9 cellular contexts compared by ENCODE assay signal in the genomic region with DNA sequence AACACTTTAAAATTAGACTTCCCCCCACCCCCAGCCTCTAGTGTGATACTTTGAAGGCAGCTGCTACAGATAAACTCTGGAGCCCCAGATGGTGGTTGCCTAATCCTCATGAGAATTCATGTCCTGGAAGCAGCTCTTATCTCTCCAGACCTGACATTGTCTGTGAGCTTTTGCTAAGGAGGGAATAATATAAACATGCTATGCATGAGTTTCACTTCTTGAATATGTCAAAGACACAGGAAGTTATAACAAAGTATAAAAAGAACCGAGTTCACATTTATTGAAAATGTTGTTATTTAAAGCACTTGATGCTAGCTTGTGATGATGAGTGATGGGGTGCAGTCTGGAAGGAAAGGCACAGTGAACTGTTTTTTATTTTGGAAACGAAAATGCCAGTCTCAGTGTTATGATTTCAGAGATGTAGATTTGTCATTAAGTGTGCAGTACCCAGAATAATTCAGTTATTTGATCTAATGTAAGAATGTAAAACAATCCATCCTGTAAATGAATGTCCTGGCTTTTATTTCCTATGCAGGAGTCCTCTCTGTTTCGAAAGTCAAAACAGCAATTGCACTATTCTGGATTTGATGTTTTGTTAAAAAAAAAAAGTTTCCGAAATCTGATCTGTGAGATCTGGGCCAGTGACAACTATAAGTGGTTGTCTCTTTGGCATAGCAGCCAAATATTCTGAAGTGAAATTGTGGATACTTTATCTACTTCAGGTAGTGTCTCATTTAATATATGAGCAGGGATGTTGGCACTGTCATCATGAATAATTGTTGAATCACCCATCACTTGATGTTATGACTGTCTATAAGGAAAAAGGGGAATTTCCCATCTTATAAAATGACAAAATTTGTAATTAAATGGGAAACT.
A peak's percentile ranks its signal among the peaks of the same experiment; 100 is the strongest.
DNase-seq lines count a peak whose midpoint lies in the region; ATAC-seq and TF ChIP-seq lines count a peak whose summit lies in the region.
"Had no signal": no experiment of that assay in that cellular context is flagged by ENCODE, and none has a peak within 500 bp of the region (broad histone marks: within the 10 kb centered on the region; RNA-seq: fewer than 3 reads in every experiment).

No MANE protein-coding gene starts in this region.

- no peak for TF ChIP-seq CTCF in Panc1 (IDR thresholded peaks at IDR 0.05)
- TF ChIP-seq CTCF in foreskin keratinocyte (conservative IDR thresholded peaks at IDR 0.05) = no peak
- TF ChIP-seq CTCF in lower lobe of right lung (IDR thresholded peaks at IDR 0.05) = no peak
- no peak for TF ChIP-seq CTCF in prostate gland (IDR thresholded peaks at IDR 0.05)

- no peaks in the 10 kb centered on the region for H3K36me3 ChIP-seq in Panc1 (ENCODE audit: control insufficient read depth, insufficient read depth, low read length)
- H3K36me3 ChIP-seq in lower lobe of right lung = no peaks in the 10 kb centered on the region
- no peaks in the 10 kb centered on the region for H3K36me3 ChIP-seq in prostate gland

- H3K27ac ChIP-seq in Panc1 (ENCODE audit: low read length) (no peak overlapping the region), foreskin keratinocyte (peak overlapping the region; percentile 86), lower lobe of right lung (no peak overlapping the region), prostate gland (no peak overlapping the region)
- H3K27ac ChIP-seq: parathyroid adenoma had no signal

- peak; percentile 62 for ATAC-seq in HG03064 (IDR thresholded peaks at IDR 0.05; ENCODE audit: low read depth, unreplicated experiment)
- 0 out of 2 replicates have a peak, but pooled peaks have one; percentile 23 for ATAC-seq in Panc1
- ATAC-seq in foreskin keratinocyte = peak; percentile 86
- ATAC-seq in lower lobe of right lung = no peak

- TF ChIP-seq POLR2A in prostate gland (IDR thresholded peaks at IDR 0.05) = no peak

- BruUV-seq in Panc1 (replicated peaks; lab: Mats Ljungman, UMichigan) = no TSS peak

- peaks cover 17% of the 10 kb centered on the region for H3K4me1 ChIP-seq in Panc1 (ENCODE audit: control insufficient read depth, insufficient read depth, low read length)
- peaks cover 27% of the 10 kb centered on the region for H3K4me1 ChIP-seq in foreskin keratinocyte
- H3K4me1 ChIP-seq in lower lobe of right lung = peaks cover 30% of the 10 kb centered on the region
- no peaks in the 10 kb centered on the region for H3K4me1 ChIP-seq in prostate gland (replicated peaks)
- H3K4me1 ChIP-seq: parathyroid adenoma had no signal

- in situ Hi-C loops in Panc1 (cut with HindIII; ENCODE audit: low pct_unique_long_range_greater_than_20kb, low sequenced_read_pairs) = no loop called here

- H3K27me3 ChIP-seq in Panc1 (ENCODE audit: control insufficient read depth, insufficient read depth, low read length) (no peaks in the 10 kb centered on the region), foreskin keratinocyte (no peaks in the 10 kb centered on the region), lower lobe of right lung (ENCODE audit: low read depth) (no peaks in the 10 kb centered on the region), prostate gland (replicated peaks; ENCODE audit: insufficient read depth) (no peaks in the 10 kb centered on the region)

- CTCF ChIA-PET in Panc1 (lab: Charles Lee) = no interaction called here

- intact Hi-C loops in Panc1 (cut with micrococcal nuclease; ENCODE audit: unreplicated experiment) = no loop called here
- intact Hi-C loops in lower lobe of right lung (cut with DNase I) = no loop called here
- intact Hi-C loops in prostate gland (cut with DNase I) = no loop called here

- H3K4me3 ChIP-seq in Panc1 (ENCODE audit: low read depth in 2 of 2, low read length in 2 of 2) (no peak overlapping the region), lower lobe of right lung (no peak overlapping the region), prostate gland (no peak overlapping the region)

- H3K9me3 ChIP-seq in Panc1 (ENCODE audit: control insufficient read depth, insufficient read depth, low read depth, low read length) (no peaks in the 10 kb centered on the region), lower lobe of right lung (no peaks in the 10 kb centered on the region), prostate gland (no peaks in the 10 kb centered on the region)

- 55% methylated on average over 4 of the region's 4 CpGs for WGBS in prostate gland

- POLR2A ChIA-PET in Panc1 (lab: Charles Lee) = interaction anchor here (0.7 kb wide), 2 partner anchors 10 to 47 kb away, joined by 3 to 4 read pairs; no protein-coding TSS in a partner anchor

- DNase-seq in SKM-1 treated with dmso at 0.1 percent for 144 hours (lab: John Stamatoyannopoulos, UW; ENCODE audit: unreplicated experiment) (peak; percentile 19), SKM-1 (lab: John Stamatoyannopoulos, UW; ENCODE audit: unreplicated experiment) (no peak), Panc1 (ENCODE audit: low read depth, low spot score) (peak; percentile 50), foreskin keratinocyte (peak; percentile 54 to 70), lower lobe of right lung (no peak), prostate gland (ENCODE audit: low spot score) (no peak)
- no peak for DNase-seq in NK-92 treated with Interleukin-12 subunit alpha and Interleukin-12 subunit beta, amount 100 ng/mL, for 24 hours (lab: John Stamatoyannopoulos, UW)

Comparison
In these comparisons a context has a peak if more than half of its experiments do, and no peak if none do; other contexts are left out.
1. DNase-seq: peak in SKM-1 treated with dmso at 0.1 percent for 144 hours (single experiment), Panc1 (single experiment) and foreskin keratinocyte (2 of 2); none in SKM-1 (single experiment), NK-92 treated with Interleukin-12 subunit alpha and Interleukin-12 subunit beta, amount 100 ng/mL, for 24 hours (single experiment), lower lobe of right lung (single experiment) and prostate gland (single experiment).
2. ATAC-seq: peak in HG03064 (single experiment), Panc1 (single experiment) and foreskin keratinocyte (single experiment); none in lower lobe of right lung (0 of 2).